16 cellular contexts compared by ENCODE assay signal in genomic region chr11:108536783-108537182, GRCh38.
"Had no signal": no experiment of that assay in that cellular context is flagged by ENCODE, and none has a peak within 500 bp of the region (broad histone marks: within the 10 kb centered on the region; RNA-seq: fewer than 3 reads in every experiment).

No MANE protein-coding gene starts in this region.

- H3K4me3 ChIP-seq: adrenal gland, right atrium auricular region had no signal

- H3K27me3 ChIP-seq: adrenal gland, right atrium auricular region, upper lobe of left lung had no signal

- H3K27ac ChIP-seq: adrenal gland, right atrium auricular region had no signal

- H3K4me3 Mint-ChIP-seq: activated naive CD4-positive, alpha-beta T cell treated with anti-CD3 and anti-CD28 coated beads, Interleukin-2, amount 10 ng/mL, durations not matched to agents 7 days and 5 days; natural killer cell treated with Interleukin-12 subunit alpha and Interleukin-12 subunit beta and Interleukin-15 and Interleukin-18, amount 100 ng/mL, for 72 hours; stimulated activated naive CD8-positive, alpha-beta T cell treated with anti-CD3 and anti-CD28 coated beads, Interleukin-15, amount 100 ng/mL, for 72 hours had no signal

- H3K27ac Mint-ChIP-seq: activated naive CD4-positive, alpha-beta T cell treated with anti-CD3 and anti-CD28 coated beads, Interleukin-2, amount 10 ng/mL, durations not matched to agents 7 days and 5 days; natural killer cell treated with Interleukin-12 subunit alpha and Interleukin-12 subunit beta and Interleukin-15 and Interleukin-18, amount 100 ng/mL, for 72 hours; progenitor cell of endocrine pancreas; stimulated activated naive CD8-positive, alpha-beta T cell treated with anti-CD3 and anti-CD28 coated beads, Interleukin-15, amount 100 ng/mL, for 72 hours had no signal

- H3K27me3 Mint-ChIP-seq: activated naive CD4-positive, alpha-beta T cell treated with anti-CD3 and anti-CD28 coated beads, Interleukin-2, amount 10 ng/mL, durations not matched to agents 7 days and 5 days; natural killer cell treated with Interleukin-12 subunit alpha and Interleukin-12 subunit beta and Interleukin-15 and Interleukin-18, amount 100 ng/mL, for 72 hours; progenitor cell of endocrine pancreas; stimulated activated naive CD8-positive, alpha-beta T cell treated with anti-CD3 and anti-CD28 coated beads, Interleukin-15, amount 100 ng/mL, for 72 hours had no signal

- H3K36me3 Mint-ChIP-seq: activated naive CD4-positive, alpha-beta T cell treated with anti-CD3 and anti-CD28 coated beads, Interleukin-2, amount 10 ng/mL, durations not matched to agents 7 days and 5 days; natural killer cell treated with Interleukin-12 subunit alpha and Interleukin-12 subunit beta and Interleukin-15 and Interleukin-18, amount 100 ng/mL, for 72 hours had no signal

- ATAC-seq: natural killer cell treated with Interleukin-12 subunit alpha and Interleukin-12 subunit beta and Interleukin-15 and Interleukin-18, amount 100 ng/mL, for 72 hours; stimulated activated naive CD8-positive, alpha-beta T cell treated with anti-CD3 and anti-CD28 coated beads, Interleukin-15, amount 100 ng/mL, for 72 hours had no signal

- H3K36me3 ChIP-seq: adrenal gland, right atrium auricular region, upper lobe of left lung had no signal

- DNase-seq: activated CD4-positive, alpha-beta T cell treated with anti-CD3 and anti-CD28 coated beads, Interleukin-2, amount 50 U/mL, for 1 hour; activated CD4-positive, CD25-positive, alpha-beta regulatory T cell treated with anti-CD3 and anti-CD28 coated beads, Interleukin-2, amount 50 U/mL, for 72 hours; activated CD8-positive, alpha-beta memory T cell treated with anti-CD3 and anti-CD28 coated beads, Interleukin-2, amount 50 U/mL, for 48 hours; activated effector memory CD4-positive, alpha-beta T cell treated with Interleukin-2 at 50 U/mL for 16 hours; activated naive CD4-positive, alpha-beta T cell treated with anti-CD3 and anti-CD28 coated beads, Interleukin-2, amount 10 ng/mL, durations not matched to agents 7 days and 5 days; activated T-cell treated with anti-CD3 and anti-CD28 coated beads, Interleukin-2, amount 50 U/mL, for 48 hours; adrenal gland; effector CD8-positive, alpha-beta T cell; foreskin melanocyte; nucleus accumbens; stimulated activated CD4-positive, alpha-beta T cell treated with anti-CD3 and anti-CD28 coated beads, Interleukin-2, amount 100 ng/mL, for 48 hours; stimulated activated naive CD8-positive, alpha-beta T cell treated with anti-CD3 and anti-CD28 coated beads, Interleukin-15, amount 100 ng/mL, for 72 hours had no signal

- H3K9me3 ChIP-seq: adrenal gland, right atrium auricular region, upper lobe of left lung had no signal

- H3K4me1 ChIP-seq: adrenal gland, right atrium auricular region had no signal

- H3K9me3 Mint-ChIP-seq: activated naive CD4-positive, alpha-beta T cell treated with anti-CD3 and anti-CD28 coated beads, Interleukin-2, amount 10 ng/mL, durations not matched to agents 7 days and 5 days; natural killer cell treated with Interleukin-12 subunit alpha and Interleukin-12 subunit beta and Interleukin-15 and Interleukin-18, amount 100 ng/mL, for 72 hours; stimulated activated naive CD8-positive, alpha-beta T cell treated with anti-CD3 and anti-CD28 coated beads, Interleukin-15, amount 100 ng/mL, for 72 hours had no signal
